ENCODE assay signal across 25 cellular contexts in genomic region chrX:133337250-133337649, GRCh38.
DNase-seq lines count a peak whose midpoint lies in the region; ATAC-seq, FAIRE-seq and TF ChIP-seq lines count a peak whose summit lies in the region.
"Had no signal": no experiment of that assay in that cellular context is flagged by ENCODE, and none has a peak within 500 bp of the region (broad histone marks: within the 10 kb centered on the region; RNA-seq: fewer than 3 reads in every experiment).

No MANE protein-coding gene starts in this region.

- TF ChIP-seq CTCF in A549 (IDR thresholded peaks at IDR 0.05) (no peak), PC-3 (conservative IDR thresholded peaks at IDR 0.05; ENCODE audit: low read depth, low read length) (no peak), epithelial cell of esophagus (IDR thresholded peaks at IDR 0.05; ENCODE audit: insufficient read depth, low read depth, low read length, missing control alignments) (no peak), pancreas (IDR thresholded peaks at IDR 0.05) (no peak)

- H2AFZ ChIP-seq in PC-3 (ENCODE audit: low read length), result no peak overlapping the region

- H3K4me1 ChIP-seq in A549, result no peaks in the 10 kb centered on the region
- no peaks in the 10 kb centered on the region for H3K4me1 ChIP-seq in PC-3 (ENCODE audit: insufficient read depth, low read length)
- peaks cover 3 to 7% (median 7%) of the 10 kb centered on the region in 3 donors for H3K4me1 ChIP-seq in pancreas
- H3K4me1 ChIP-seq: BE2C, heart right ventricle, psoas muscle, SJSA1 had no signal

- H3K9me3 ChIP-seq in A549 (no peaks in the 10 kb centered on the region), PC-3 (ENCODE audit: low read length) (no peaks in the 10 kb centered on the region), pancreas (no peaks in the 10 kb centered on the region)
- H3K9me3 ChIP-seq: BE2C, heart right ventricle, MG63, neutrophil, psoas muscle, SJSA1 had no signal

- no peak for TF ChIP-seq RAD21 in A549 (conservative IDR thresholded peaks at IDR 0.05 in 1 of 2, IDR thresholded peaks at IDR 0.05 in 1 of 2)

- ATAC-seq in A549 (no peak), PC-3 (no peak), pancreas (peak; percentile 82 to 89 (median 88)), GM21390 (IDR thresholded peaks at IDR 0.05; ENCODE audit: unreplicated experiment) (no peak)
- ATAC-seq: heart right ventricle; psoas muscle; stimulated activated naive CD8-positive, alpha-beta T cell treated with anti-CD3 and anti-CD28 coated beads, Interleukin-15, Interleukin-2, amounts not matched to agents 100 U/mL and 50 U/mL, for 24 hours had no signal

- no peak for DNase-seq in A549 (ENCODE audit: low read depth in 1 of 2, low spot score in 1 of 2)
- DNase-seq in PC-3, result peak; percentile 40
- peak; percentile 61 for DNase-seq in epithelial cell of esophagus (ENCODE audit: low read depth)
- DNase-seq in pancreas, result peak in 4 of 6 donors; percentile 56 to 86 (median 65)
- no peak for DNase-seq in NCI-H2107 (lab: John Stamatoyannopoulos, UW)
- DNase-seq in effector CD8-positive, alpha-beta T cell (lab: John Stamatoyannopoulos, UW), result no peak
- no peak for DNase-seq in effector CD4-positive, alpha-beta T cell
- DNase-seq: activated gamma-delta T cell; BE2C; DMS53; foreskin fibroblast; H7; MG63; NCI-H1417; NCI-H2081; NCI-H226; NCI-H69; psoas muscle; RPMI8226; stimulated activated naive CD8-positive, alpha-beta T cell treated with anti-CD3 and anti-CD28 coated beads, Interleukin-15, Interleukin-2, amounts not matched to agents 100 U/mL and 50 U/mL, for 24 hours; T-helper 1 cell had no signal

- H4K20me1 ChIP-seq in PC-3 (ENCODE audit: low read length), result no peaks in the 10 kb centered on the region

- TF ChIP-seq EP300 in A549 (IDR thresholded peaks at IDR 0.05), result no peak

- CTCF ChIA-PET in A549 (lab: Yijun Ruan, JAX) (no interaction called here), PC-3 (lab: Charles Lee) (no interaction called here)

- no peaks in the 10 kb centered on the region for H3K79me2 ChIP-seq in PC-3 (ENCODE audit: low read length)

- no peak overlapping the region for H3K4me2 ChIP-seq in A549
- H3K4me2 ChIP-seq in PC-3 (ENCODE audit: low read length), result no peak overlapping the region

- TF ChIP-seq POLR2A in A549 (IDR thresholded peaks at IDR 0.05; ENCODE audit: low read length), result no peak

- no TSS peak for BruUV-seq in PC-3 (replicated peaks; lab: Mats Ljungman, UMichigan)

- H3K9me2 ChIP-seq in PC-3 (replicated peaks; ENCODE audit: low read length), result no peaks in the 10 kb centered on the region

- no peaks in the 10 kb centered on the region for H3F3A ChIP-seq in PC-3 (ENCODE audit: low read length, unreplicated experiment)

- WGBS in A549 (ENCODE audit: missing lambda C conversion rate), result 28% methylated on average over 2 of the region's 2 CpGs
- 14 to 22% methylated on average over 2 of the region's 2 CpGs for WGBS in pancreas, 2 donors

- FAIRE-seq in A549 (lab: Jason Lieb, UNC) (peak; percentile 56), pancreas (lab: Jason Lieb, UNC) (peak; percentile 37)

- H3K4me3 ChIP-seq in A549 (no peak overlapping the region), PC-3 (ENCODE audit: low read length) (no peak overlapping the region), epithelial cell of esophagus (ENCODE audit: low read length) (no peak overlapping the region), pancreas (no peak overlapping the region)
- H3K4me3 ChIP-seq: heart right ventricle, MG63, psoas muscle, SJSA1 had no signal

- H3K27me3 ChIP-seq in PC-3 (ENCODE audit: low read length) (no peaks in the 10 kb centered on the region), pancreas (no peaks in the 10 kb centered on the region)
- H3K27me3 ChIP-seq: BE2C, MG63, neutrophil, SJSA1 had no signal

- intact Hi-C loops in PC-3 (cut with micrococcal nuclease) (loop anchor here (5.0 kb wide), 1 partner anchor 80 kb away; the partner anchor contains the start of gene GPC4), pancreas (cut with DNase I) (loop anchor here in 1 of 3 donors (10.0 kb wide), 1 partner anchor 338 kb away; no protein-coding TSS in a partner anchor)

- POLR2A ChIA-PET in A549 (lab: Yijun Ruan, JAX), result no interaction called here
- POLR2A ChIA-PET in PC-3 (lab: Charles Lee; ENCODE audit: unreplicated experiment), result interaction anchor here (0.7 kb wide), 1 partner anchor 322 kb away, joined by 10 read pairs; no protein-coding TSS in a partner anchor

- no peak overlapping the region for H3K9ac ChIP-seq in PC-3 (ENCODE audit: low read length)

- no peak overlapping the region for H3K27ac ChIP-seq in A549
- H3K27ac ChIP-seq in PC-3 (ENCODE audit: low read length), result no peak overlapping the region
- peak overlapping the region in 2 of 4 donors; percentile 20 to 33 for H3K27ac ChIP-seq in pancreas
- H3K27ac ChIP-seq: heart right ventricle, neutrophil, psoas muscle, SJSA1 had no signal

- H3K36me3 ChIP-seq in PC-3 (ENCODE audit: low read depth, low read length), result no peaks in the 10 kb centered on the region; the same call in 1 of the 2 replicates
- no peaks in the 10 kb centered on the region for H3K36me3 ChIP-seq in pancreas
- H3K36me3 ChIP-seq: BE2C, heart right ventricle, MG63, neutrophil had no signal

TF ChIP-seq in A549, 52 proteins besides CTCF, POLR2A, EP300 and RAD21:
- TF ChIP-seq NFE2L2 (conservative IDR thresholded peaks at IDR 0.05; ENCODE audit: low read length), result no peak
- TF ChIP-seq ZFP36 (IDR thresholded peaks at IDR 0.05; ENCODE audit: borderline replicate concordance, partially characterized antibody), result no peak
- TF ChIP-seq, protein P1, sequence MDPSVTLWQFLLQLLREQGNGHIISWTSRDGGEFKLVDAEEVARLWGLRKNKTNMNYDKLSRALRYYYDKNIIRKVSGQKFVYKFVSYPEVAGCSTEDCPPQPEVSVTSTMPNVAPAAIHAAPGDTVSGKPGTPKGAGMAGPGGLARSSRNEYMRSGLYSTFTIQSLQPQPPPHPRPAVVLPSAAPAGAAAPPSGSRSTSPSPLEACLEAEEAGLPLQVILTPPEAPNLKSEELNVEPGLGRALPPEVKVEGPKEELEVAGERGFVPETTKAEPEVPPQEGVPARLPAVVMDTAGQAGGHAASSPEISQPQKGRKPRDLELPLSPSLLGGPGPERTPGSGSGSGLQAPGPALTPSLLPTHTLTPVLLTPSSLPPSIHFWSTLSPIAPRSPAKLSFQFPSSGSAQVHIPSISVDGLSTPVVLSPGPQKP (IDR thresholded peaks at IDR 0.05; ENCODE audit: low read depth, low read length), result no peak

Comparison
In these comparisons a context has a peak if more than half of its experiments do, and no peak if none do; other contexts are left out.
1. ATAC-seq: peak in pancreas (4 of 4); none in A549 (0 of 2), PC-3 (single experiment) and GM21390 (single experiment).
2. DNase-seq: peak in PC-3 (single experiment), epithelial cell of esophagus (single experiment) and pancreas (4 of 6); none in A549 (0 of 2), NCI-H2107 (single experiment), effector CD8-positive, alpha-beta T cell (single experiment) and effector CD4-positive, alpha-beta T cell (single experiment).